In genomic region chr9:107446491-107446890, GRCh38 we compare ENCODE assay signal across 26 cellular contexts. TPM values are rescaled to one million over a fixed set of nuclear protein-coding genes. Genes with fewer than 3 reads are reported as not detected.
A peak's percentile ranks its signal among the peaks of the same experiment; 100 is the strongest.
DNase-seq lines count a peak whose midpoint lies in the region.
"Had no signal": no experiment of that assay in that cellular context is flagged by ENCODE, and none has a peak within 500 bp of the region (broad histone marks: within the 10 kb centered on the region; RNA-seq: fewer than 3 reads in every experiment).

No MANE protein-coding gene starts in this region.

- no peak overlapping the region for H3K23ac ChIP-seq in trophoblast cell (ENCODE audit: low read length)

- H4K12ac ChIP-seq in trophoblast cell (ENCODE audit: low read depth, low read length) = no peak overlapping the region

- no peak overlapping the region for H2AK5ac ChIP-seq in trophoblast cell (ENCODE audit: low read length)

- no peak overlapping the region for H2BK5ac ChIP-seq in trophoblast cell (ENCODE audit: low read depth, low read length, poor library complexity)

- no peaks in the 10 kb centered on the region for H3K79me2 ChIP-seq in trophoblast cell (ENCODE audit: control insufficient read depth, insufficient read depth, low read length, poor library complexity)

- H3K27me3 ChIP-seq in trophoblast cell (ENCODE audit: insufficient read depth, low read length) = no peaks in the 10 kb centered on the region
- H3K27me3 ChIP-seq: BE2C; BLaER1; BLaER1 treated with 17β-estradiol and CSF1 and Interleukin-3, amounts not matched to agents 10 nM and 100 nM had no signal

- no peak overlapping the region for H3K27ac ChIP-seq in trophoblast cell (ENCODE audit: low read depth, low read length)
- H3K27ac ChIP-seq: 22Rv1; A549; BLaER1; BLaER1 treated with 17β-estradiol and CSF1 and Interleukin-3, amounts not matched to agents 10 nM and 100 nM had no signal

- H2AFZ ChIP-seq in trophoblast cell (ENCODE audit: insufficient read depth, low read length, poor library complexity) = no peak overlapping the region

- no peak overlapping the region for H3K4ac ChIP-seq in trophoblast cell (ENCODE audit: low read depth, low read length)

- H3K4me2 ChIP-seq in trophoblast cell (ENCODE audit: low read length) = no peak overlapping the region
- H3K4me2 ChIP-seq: A549; BLaER1; BLaER1 treated with 17β-estradiol and CSF1 and Interleukin-3, amounts not matched to agents 10 nM and 100 nM had no signal

- H3K18ac ChIP-seq in trophoblast cell (ENCODE audit: low read length) = no peak overlapping the region

- no peak overlapping the region for H3K9ac ChIP-seq in trophoblast cell (ENCODE audit: low read length)
- H3K9ac ChIP-seq: BLaER1; BLaER1 treated with 17β-estradiol and CSF1 and Interleukin-3, amounts not matched to agents 10 nM and 100 nM had no signal

- H3K4me1 ChIP-seq in trophoblast cell (ENCODE audit: control insufficient read depth in 1 of 2, insufficient read depth in 2 of 2, low read length in 2 of 2) = no peaks in the 10 kb centered on the region
- H3K4me1 ChIP-seq: A549; BE2C; BLaER1; BLaER1 treated with 17β-estradiol and CSF1 and Interleukin-3, amounts not matched to agents 10 nM and 100 nM; Caco-2 had no signal

- no peak overlapping the region for H3K4me3 ChIP-seq in trophoblast cell (ENCODE audit: low read depth, low read length)
- H3K4me3 ChIP-seq: A549; BLaER1; BLaER1 treated with 17β-estradiol and CSF1 and Interleukin-3, amounts not matched to agents 10 nM and 100 nM had no signal

- no CpG with 5 or more reads among the region's 12 CpGs for WGBS in trophoblast cell (ENCODE audit: extremely low coverage, insufficient coverage, insufficient read length)

- H3K36me3 ChIP-seq in trophoblast cell (ENCODE audit: control insufficient read depth in 1 of 2, insufficient read depth in 2 of 2, low read length in 2 of 2) = no peaks in the 10 kb centered on the region
- H3K36me3 ChIP-seq: BE2C; BLaER1; BLaER1 treated with 17β-estradiol and CSF1 and Interleukin-3, amounts not matched to agents 10 nM and 100 nM had no signal

- no peak overlapping the region for H4K8ac ChIP-seq in trophoblast cell (ENCODE audit: low read depth, low read length)

- no peak overlapping the region for H3K14ac ChIP-seq in trophoblast cell (ENCODE audit: low read length)

- no peaks in the 10 kb centered on the region for H3K79me1 ChIP-seq in trophoblast cell (ENCODE audit: low read length)

- DNase-seq in trophoblast cell (peak; percentile 77 to 81), Ammon's horn (ENCODE audit: low spot score) (no peak)
- DNase-seq: 8988T; ACHN; AML-193; BE2C; C1 segment of cervical spinal cord; Caco-2; Calu3; CD4-positive, alpha-beta memory T cell; CD4-positive, alpha-beta T cell; CD4-positive, CD25-positive, alpha-beta regulatory T cell; CD8-positive, alpha-beta memory T cell; CD8-positive, alpha-beta T cell; COR-L47; DMS 273 treated with DMSO at 0.1 percent for 48 hours; DMS153; DMS53; DMS79; DMS79 treated with DMSO at 0.1 percent for 48 hours; DND-41; EL had no signal

- H4K91ac ChIP-seq in trophoblast cell (ENCODE audit: low read depth, low read length) = no peak overlapping the region

- H3K9me3 ChIP-seq in trophoblast cell (ENCODE audit: insufficient read depth, low read depth, low read length) = no peaks in the 10 kb centered on the region
- H3K9me3 ChIP-seq: A549; BE2C; BLaER1; BLaER1 treated with 17β-estradiol and CSF1 and Interleukin-3, amounts not matched to agents 10 nM and 100 nM; Caco-2 had no signal

- H2BK12ac ChIP-seq in trophoblast cell (ENCODE audit: low read length) = no peak overlapping the region

- no peak overlapping the region for H2BK120ac ChIP-seq in trophoblast cell (ENCODE audit: insufficient read depth, low read length, poor library complexity)

RNA-seq across cellular contexts. Expression of gene KLF4, which starts 43.1 kb away (rescaled TPM):
- polyA plus RNA-seq in trophoblast cell (2013) = 44.4 and 44.9 TPM in 2 replicates
- polyA plus RNA-seq: CD4-positive, alpha-beta memory T cell; CD8-positive, alpha-beta memory T cell had no signal
